8 cellular contexts compared by ENCODE assay signal in genomic region chr15:52021128-52021671, GRCh38. TPM values are rescaled to one million over a fixed set of nuclear protein-coding genes. Genes with fewer than 3 reads are reported as not detected.
DNase-seq lines count a peak whose midpoint lies in the region; ATAC-seq, FAIRE-seq and TF ChIP-seq lines count a peak whose summit lies in the region.

No MANE protein-coding gene starts in this region.

- H3K4me1 Mint-ChIP-seq in astrocyte (ENCODE audit: low read depth, unreplicated experiment), result peaks cover 22% of the 10 kb centered on the region

- H3K27me3 ChIP-seq in astrocyte (ENCODE audit: insufficient read depth, low read length), result no peaks in the 10 kb centered on the region

- no peaks in the 10 kb centered on the region for H3K27me3 Mint-ChIP-seq in astrocyte (ENCODE audit: low read depth, unreplicated experiment)

- TF ChIP-seq CTCF in astrocyte (IDR thresholded peaks at IDR 0.05; ENCODE audit: insufficient read depth, low read depth, low read length), result no peak

- no peak overlapping the region for H2AFZ ChIP-seq in astrocyte (ENCODE audit: low read depth, low read length)

- no peaks in the 10 kb centered on the region for H3K9me3 ChIP-seq in astrocyte (ENCODE audit: insufficient read depth, low read depth, low read length)
- no peaks in the 10 kb centered on the region for H3K9me3 ChIP-seq in iPS-18c (ENCODE audit: control insufficient read depth, insufficient read depth, low read length)

- peaks cover 2% of the 10 kb centered on the region for H3K36me3 Mint-ChIP-seq in astrocyte (ENCODE audit: low read depth, unreplicated experiment)

- H3K36me3 ChIP-seq in astrocyte (ENCODE audit: insufficient read depth, low read length), result no peaks in the 10 kb centered on the region

- peak overlapping the region; percentile 99 for H3K27ac Mint-ChIP-seq in astrocyte (ENCODE audit: unreplicated experiment)

- peaks cover 66% of the 10 kb centered on the region for H3K79me2 ChIP-seq in astrocyte (ENCODE audit: insufficient read depth, low read length)

- no peak for ATAC-seq in HG02678 (IDR thresholded peaks at IDR 0.05; ENCODE audit: unreplicated experiment)

- peak overlapping the region; percentile 98 for H3K27ac ChIP-seq in astrocyte (ENCODE audit: low read depth, low read length)

- peak overlapping the region; percentile 84 for H3K4me2 ChIP-seq in astrocyte (ENCODE audit: low read length)

- H3K9ac ChIP-seq in astrocyte (ENCODE audit: low read length), result peak overlapping the region; percentile 100

- peak overlapping the region; percentile 97 for H3K4me3 Mint-ChIP-seq in astrocyte (ENCODE audit: unreplicated experiment)

- H4K20me1 ChIP-seq in astrocyte (ENCODE audit: insufficient read depth, low read length), result peaks cover 23% of the 10 kb centered on the region

- no peak for FAIRE-seq in astrocyte (lab: Jason Lieb, UNC)

- peaks cover 5% of the 10 kb centered on the region for H3K9me3 Mint-ChIP-seq in astrocyte (ENCODE audit: unreplicated experiment)

- DNase-seq in DMS 273 treated with DMSO at 0.1 percent for 48 hours (lab: John Stamatoyannopoulos, UW) (peak; percentile 25), HK-2 (ENCODE audit: unreplicated experiment) (peak; percentile 25), T-helper 1 cell (peak; percentile 24 to 85 (median 35)), astrocyte (ENCODE audit: low read depth) (peak; percentile 92), NCI-H187 treated with DMSO at 0.1 percent for 48 hours (lab: John Stamatoyannopoulos, UW) (no peak)
- DNase-seq in stimulated activated CD4-positive, alpha-beta T cell treated with anti-CD3 and anti-CD28 coated beads, Interleukin-12 subunit alpha, Interleukin-12 subunit beta, amount 100 ng/mL, for 4 hours, result peak; percentile 56

- H3K4me3 ChIP-seq in astrocyte (ENCODE audit: insufficient read depth, low read depth, low read length), result peak overlapping the region; percentile 99
- peak overlapping the region; percentile 25; the same call in 1 of the 2 replicates for H3K4me3 ChIP-seq in iPS-18c (ENCODE audit: insufficient read depth, low read depth, low read length)

- H3K4me1 ChIP-seq in astrocyte (ENCODE audit: insufficient read depth, low read length), result peaks cover 17% of the 10 kb centered on the region

RNA-seq across cellular contexts. Expression of gene MAPK6, which starts 2.2 kb away (rescaled TPM):
- total RNA-seq in astrocyte, result 96.6 and 98.2 TPM in 2 replicates

RNA-seq across cellular contexts. Expression of gene LEO1, which starts 49.6 kb away (rescaled TPM):
- total RNA-seq in astrocyte, result 24.1 and 25.5 TPM in 2 replicates
